In the genomic region with DNA sequence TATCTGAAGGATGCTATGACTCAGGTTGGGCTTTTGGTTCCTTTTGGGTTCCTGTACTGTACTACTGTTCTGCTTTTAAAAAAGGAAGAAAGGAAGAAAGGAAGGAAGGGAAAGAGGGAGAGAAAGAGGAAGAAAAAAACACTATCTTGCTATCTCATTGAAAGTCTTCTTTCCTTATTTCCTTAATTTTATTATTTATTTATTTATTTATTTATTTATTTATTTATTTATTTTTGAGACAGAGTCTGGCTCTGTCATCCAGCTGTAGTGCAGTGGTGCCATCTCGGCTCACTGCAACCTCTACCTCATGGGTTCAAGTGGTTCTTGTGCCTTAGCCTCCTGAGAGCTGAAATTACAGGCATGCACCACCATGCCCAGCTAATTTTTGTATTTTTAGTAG, we compare ENCODE assay signal across 30 cellular contexts.
A peak's percentile ranks its signal among the peaks of the same experiment; 100 is the strongest.
DNase-seq lines count a peak whose midpoint lies in the region; ATAC-seq, FAIRE-seq and TF ChIP-seq lines count a peak whose summit lies in the region.
"Had no signal": no experiment of that assay in that cellular context is flagged by ENCODE, and none has a peak within 500 bp of the region (broad histone marks: within the 10 kb centered on the region; RNA-seq: fewer than 3 reads in every experiment).

No MANE protein-coding gene starts in this region.

- POLR2A ChIA-PET in A549 (lab: Yijun Ruan, JAX), result no interaction called here
- POLR2A ChIA-PET in HEK293 (lab: Yijun Ruan, JAX), result no interaction called here

- H3K27ac ChIP-seq in A549 (no peak overlapping the region), HEK293 (ENCODE audit: extremely low read depth, low read depth, low read length) (no peak overlapping the region)
- H3K27ac ChIP-seq: 22Rv1; BLaER1; BLaER1 treated with 17β-estradiol and CSF1 and Interleukin-3, amounts not matched to agents 10 nM and 100 nM; C4-2B had no signal

- H3K9me3 ChIP-seq in A549 (no peaks in the 10 kb centered on the region), HEK293 (ENCODE audit: control insufficient read depth, insufficient read depth, low read depth, low read length) (no peaks in the 10 kb centered on the region)
- H3K9me3 ChIP-seq: BE2C had no signal

- FAIRE-seq in A549 (lab: Jason Lieb, UNC), result no peak
- FAIRE-seq: A204.1, D721Med had no signal

- TF ChIP-seq POLR2A in A549 (IDR thresholded peaks at IDR 0.05; ENCODE audit: low read length), result no peak

- no peak for TF ChIP-seq EP300 in A549 (IDR thresholded peaks at IDR 0.05)

- H3K4me3 ChIP-seq in A549 (no peak overlapping the region), HEK293 (ENCODE audit: low read depth, low read length) (no peak overlapping the region)
- H3K4me3 ChIP-seq: BLaER1; BLaER1 treated with 17β-estradiol and CSF1 and Interleukin-3, amounts not matched to agents 10 nM and 100 nM had no signal

- CTCF ChIA-PET in A549 (lab: Yijun Ruan, JAX), result no interaction called here
- CTCF ChIA-PET in HEK293 (lab: Yijun Ruan, JAX), result interaction anchor here (1.9 kb wide), 1 partner anchor 189 kb away, joined by 9 read pairs; no protein-coding TSS in a partner anchor

- no peak for TF ChIP-seq CTCF in A549 (IDR thresholded peaks at IDR 0.05)
- TF ChIP-seq CTCF in HEK293 (tag by site-specific recombination; IDR thresholded peaks at IDR 0.05), result no peak

- H3K36me3 ChIP-seq in HEK293 (ENCODE audit: control insufficient read depth in 2 of 2, insufficient read depth in 1 of 2, low read length in 2 of 2), result no peaks in the 10 kb centered on the region
- H3K36me3 ChIP-seq: BE2C; BLaER1; BLaER1 treated with 17β-estradiol and CSF1 and Interleukin-3, amounts not matched to agents 10 nM and 100 nM had no signal

- no peak for DNase-seq in A549 (ENCODE audit: low read depth in 1 of 2, low spot score in 1 of 2)
- DNase-seq in stimulated activated CD4-positive, alpha-beta T cell treated with anti-CD3 and anti-CD28 coated beads, Interleukin-12 subunit alpha, Interleukin-12 subunit beta, amount 100 ng/mL, for 4 hours, result no peak
- DNase-seq: 8988T; ACHN; AML-193; BE2C; C1 segment of cervical spinal cord; Caco-2; Calu3; CD4-positive, alpha-beta memory T cell; CD4-positive, alpha-beta T cell; CD4-positive, CD25-positive, alpha-beta regulatory T cell; CD8-positive, alpha-beta memory T cell; CD8-positive, alpha-beta T cell; COR-L47; DMS 273 treated with DMSO at 0.1 percent for 48 hours; DMS153; DMS53; DMS79; DMS79 treated with DMSO at 0.1 percent for 48 hours; DND-41; EL had no signal

- H3K4me2 ChIP-seq in A549, result no peak overlapping the region
- H3K4me2 ChIP-seq: BLaER1; BLaER1 treated with 17β-estradiol and CSF1 and Interleukin-3, amounts not matched to agents 10 nM and 100 nM had no signal

- ATAC-seq in A549, result no peak
- ATAC-seq in GM18867 (IDR thresholded peaks at IDR 0.05; ENCODE audit: unreplicated experiment), result no peak
- ATAC-seq: CD8-positive, alpha-beta T cell had no signal

- H3K4me1 ChIP-seq in A549, result no peaks in the 10 kb centered on the region
- no peaks in the 10 kb centered on the region for H3K4me1 ChIP-seq in HEK293 (ENCODE audit: control insufficient read depth, insufficient read depth, low read length)
- H3K4me1 ChIP-seq: BLaER1; BLaER1 treated with 17β-estradiol and CSF1 and Interleukin-3, amounts not matched to agents 10 nM and 100 nM; Caco-2 had no signal

- no peak for TF ChIP-seq RAD21 in A549 (conservative IDR thresholded peaks at IDR 0.05 in 1 of 2, IDR thresholded peaks at IDR 0.05 in 1 of 2)

- 5% methylated on average over 1 of the region's 1 CpG for WGBS in A549 (ENCODE audit: missing lambda C conversion rate)

TF ChIP-seq in A549, 52 proteins besides CTCF, POLR2A, EP300 and RAD21:
- TF ChIP-seq RFX5 (IDR thresholded peaks at IDR 0.05) (no peak), FOXS1 (CRISPR knock-in tag; IDR thresholded peaks at IDR 0.05) (no peak), MYC (IDR thresholded peaks at IDR 0.05; ENCODE audit: borderline replicate concordance, low read length) (no peak), ZSCAN20 (CRISPR knock-in tag; IDR thresholded peaks at IDR 0.05) (no peak), CHD2 (IDR thresholded peaks at IDR 0.05; ENCODE audit: low read length, partially characterized antibody) (no peak), ZC3H11A (IDR thresholded peaks at IDR 0.05) (peak; percentile 39), RNF2 (IDR thresholded peaks at IDR 0.05; ENCODE audit: borderline replicate concordance, low read depth) (no peak)
- TF ChIP-seq, protein P1, sequence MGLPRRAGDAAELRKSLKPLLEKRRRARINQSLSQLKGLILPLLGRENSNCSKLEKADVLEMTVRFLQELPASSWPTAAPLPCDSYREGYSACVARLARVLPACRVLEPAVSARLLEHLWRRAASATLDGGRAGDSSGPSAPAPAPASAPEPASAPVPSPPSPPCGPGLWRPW (IDR thresholded peaks at IDR 0.05), result no peak
TF ChIP-seq in A549: peak in this region for 1.

TF ChIP-seq in HEK293, 187 proteins besides CTCF, POLR2A, EP300 and RAD21 (continues in another document):
- TF ChIP-seq, protein P2, sequence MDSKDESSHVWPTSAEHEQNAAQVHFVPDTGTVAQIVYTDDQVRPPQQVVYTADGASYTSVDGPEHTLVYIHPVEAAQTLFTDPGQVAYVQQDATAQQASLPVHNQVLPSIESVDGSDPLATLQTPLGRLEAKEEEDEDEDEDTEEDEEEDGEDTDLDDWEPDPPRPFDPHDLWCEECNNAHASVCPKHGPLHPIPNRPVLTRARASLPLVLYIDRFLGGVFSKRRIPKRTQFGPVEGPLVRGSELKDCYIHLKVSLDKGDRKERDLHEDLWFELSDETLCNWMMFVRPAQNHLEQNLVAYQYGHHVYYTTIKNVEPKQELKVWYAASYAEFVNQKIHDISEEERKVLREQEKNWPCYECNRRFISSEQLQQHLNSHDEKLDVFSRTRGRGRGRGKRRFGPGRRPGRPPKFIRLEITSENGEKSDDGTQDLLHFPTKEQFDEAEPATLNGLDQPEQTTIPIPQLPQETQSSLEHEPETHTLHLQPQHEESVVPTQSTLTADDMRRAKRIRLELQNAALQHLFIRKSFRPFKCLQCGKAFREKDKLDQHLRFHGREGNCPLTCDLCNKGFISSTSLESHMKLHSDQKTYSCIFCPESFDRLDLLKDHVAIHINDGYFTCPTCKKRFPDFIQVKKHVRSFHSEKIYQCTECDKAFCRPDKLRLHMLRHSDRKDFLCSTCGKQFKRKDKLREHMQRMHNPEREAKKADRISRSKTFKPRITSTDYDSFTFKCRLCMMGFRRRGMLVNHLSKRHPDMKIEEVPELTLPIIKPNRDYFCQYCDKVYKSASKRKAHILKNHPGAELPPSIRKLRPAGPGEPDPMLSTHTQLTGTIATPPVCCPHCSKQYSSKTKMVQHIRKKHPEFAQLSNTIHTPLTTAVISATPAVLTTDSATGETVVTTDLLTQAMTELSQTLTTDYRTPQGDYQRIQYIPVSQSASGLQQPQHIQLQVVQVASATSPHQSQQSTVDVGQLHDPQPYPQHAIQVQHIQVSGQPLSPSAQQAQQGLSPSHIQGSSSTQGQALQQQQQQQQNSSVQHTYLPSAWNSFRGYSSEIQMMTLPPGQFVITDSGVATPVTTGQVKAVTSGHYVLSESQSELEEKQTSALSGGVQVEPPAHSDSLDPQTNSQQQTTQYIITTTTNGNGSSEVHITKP (tag by site-specific recombination; IDR thresholded peaks at IDR 0.05), result no peak
- TF ChIP-seq KLF7 (tag by site-specific recombination; IDR thresholded peaks at IDR 0.05; ENCODE audit: borderline replicate concordance), result no peak
- no peak for TF ChIP-seq SCRT2 (tag by site-specific recombination; IDR thresholded peaks at IDR 0.05)
- no peak for TF ChIP-seq ZNF16 (tag by site-specific recombination; IDR thresholded peaks at IDR 0.05; ENCODE audit: low read depth)
- TF ChIP-seq ZBTB21 (tag by site-specific recombination; IDR thresholded peaks at IDR 0.05), result no peak
- TF ChIP-seq ZNF623 (tag by site-specific recombination; IDR thresholded peaks at IDR 0.05), result peak; percentile 28; the same call in 1 of the 2 replicates
- TF ChIP-seq ZNF555 (tag by site-specific recombination; conservative IDR thresholded peaks at IDR 0.05), result peak; percentile 31; the same call in 1 of the 2 replicates
- TF ChIP-seq, protein P3, sequence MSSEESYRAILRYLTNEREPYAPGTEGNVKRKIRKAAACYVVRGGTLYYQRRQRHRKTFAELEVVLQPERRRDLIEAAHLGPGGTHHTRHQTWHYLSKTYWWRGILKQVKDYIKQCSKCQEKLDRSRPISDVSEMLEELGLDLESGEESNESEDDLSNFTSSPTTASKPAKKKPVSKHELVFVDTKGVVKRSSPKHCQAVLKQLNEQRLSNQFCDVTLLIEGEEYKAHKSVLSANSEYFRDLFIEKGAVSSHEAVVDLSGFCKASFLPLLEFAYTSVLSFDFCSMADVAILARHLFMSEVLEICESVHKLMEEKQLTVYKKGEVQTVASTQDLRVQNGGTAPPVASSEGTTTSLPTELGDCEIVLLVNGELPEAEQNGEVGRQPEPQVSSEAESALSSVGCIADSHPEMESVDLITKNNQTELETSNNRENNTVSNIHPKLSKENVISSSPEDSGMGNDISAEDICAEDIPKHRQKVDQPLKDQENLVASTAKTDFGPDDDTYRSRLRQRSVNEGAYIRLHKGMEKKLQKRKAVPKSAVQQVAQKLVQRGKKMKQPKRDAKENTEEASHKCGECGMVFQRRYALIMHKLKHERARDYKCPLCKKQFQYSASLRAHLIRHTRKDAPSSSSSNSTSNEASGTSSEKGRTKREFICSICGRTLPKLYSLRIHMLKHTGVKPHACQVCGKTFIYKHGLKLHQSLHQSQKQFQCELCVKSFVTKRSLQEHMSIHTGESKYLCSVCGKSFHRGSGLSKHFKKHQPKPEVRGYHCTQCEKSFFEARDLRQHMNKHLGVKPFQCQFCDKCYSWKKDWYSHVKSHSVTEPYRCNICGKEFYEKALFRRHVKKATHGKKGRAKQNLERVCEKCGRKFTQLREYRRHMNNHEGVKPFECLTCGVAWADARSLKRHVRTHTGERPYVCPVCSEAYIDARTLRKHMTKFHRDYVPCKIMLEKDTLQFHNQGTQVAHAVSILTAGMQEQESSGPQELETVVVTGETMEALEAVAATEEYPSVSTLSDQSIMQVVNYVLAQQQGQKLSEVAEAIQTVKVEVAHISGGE (tag by site-specific recombination; conservative IDR thresholded peaks at IDR 0.05; ENCODE audit: low read depth), result peak; percentile 44; the same call in 1 of the 2 replicates
- TF ChIP-seq, protein P4, sequence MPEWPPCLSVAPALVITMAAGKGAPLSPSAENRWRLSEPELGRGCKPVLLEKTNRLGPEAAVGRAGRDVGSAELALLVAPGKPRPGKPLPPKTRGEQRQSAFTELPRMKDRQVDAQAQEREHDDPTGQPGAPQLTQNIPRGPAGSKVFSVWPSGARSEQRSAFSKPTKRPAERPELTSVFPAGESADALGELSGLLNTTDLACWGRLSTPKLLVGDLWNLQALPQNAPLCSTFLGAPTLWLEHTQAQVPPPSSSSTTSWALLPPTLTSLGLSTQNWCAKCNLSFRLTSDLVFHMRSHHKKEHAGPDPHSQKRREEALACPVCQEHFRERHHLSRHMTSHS (tag by site-specific recombination; IDR thresholded peaks at IDR 0.05), result no peak
- TF ChIP-seq ZBTB17 (tag by site-specific recombination; IDR thresholded peaks at IDR 0.05), result no peak
- TF ChIP-seq ZNF394 (tag by site-specific recombination; IDR thresholded peaks at IDR 0.05; ENCODE audit: borderline replicate concordance), result peak; percentile 59; the same call in 1 of the 2 replicates
- TF ChIP-seq KLF8 (tag by site-specific recombination; IDR thresholded peaks at IDR 0.05), result no peak
